ENCODE assay signal across 1 cellular context in the genomic region with DNA sequence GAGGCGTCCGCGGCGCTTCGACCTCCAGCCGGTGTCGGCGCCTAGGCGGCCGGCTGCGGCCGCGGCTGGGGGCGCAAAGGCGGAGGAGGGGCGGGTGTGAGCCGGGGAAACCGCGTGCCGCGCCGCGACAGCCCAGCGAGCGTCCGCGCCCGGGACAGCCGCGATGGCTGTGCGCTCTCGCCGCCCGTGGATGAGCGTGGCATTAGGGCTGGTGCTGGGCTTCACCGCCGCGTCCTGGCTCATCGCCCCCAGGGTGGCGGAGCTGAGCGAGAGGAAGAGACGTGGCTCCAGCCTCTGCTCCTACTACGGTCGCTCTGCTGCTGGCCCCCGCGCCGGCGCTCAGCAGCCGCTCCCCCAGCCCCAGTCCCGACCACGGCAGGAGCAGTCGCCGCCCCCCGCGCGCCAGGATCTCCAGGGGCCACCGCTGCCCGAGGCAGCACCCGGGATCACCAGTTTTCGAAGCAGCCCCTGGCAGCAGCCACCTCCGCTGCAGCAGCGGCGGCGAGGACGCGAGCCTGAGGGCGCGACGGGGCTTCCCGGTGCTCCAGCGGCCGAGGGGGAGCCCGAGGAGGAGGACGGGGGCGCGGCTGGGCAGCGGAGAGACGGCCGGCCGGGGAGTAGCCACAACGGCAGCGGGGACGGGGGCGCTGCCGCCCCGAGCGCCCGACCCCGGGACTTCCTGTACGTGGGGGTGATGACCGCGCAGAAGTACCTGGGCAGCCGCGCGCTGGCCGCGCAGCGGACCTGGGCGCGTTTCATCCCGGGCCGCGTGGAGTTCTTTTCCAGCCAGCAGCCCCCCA.
A peak's percentile ranks its signal among the peaks of the same experiment; 100 is the strongest.
TF ChIP-seq lines count a peak whose summit lies in the region.

No MANE protein-coding gene starts in this region.

TF ChIP-seq in HepG2, 621 proteins besides CTCF, POLR2A, EP300 and RAD21 (continued from another document and continues in another):
- TF ChIP-seq, protein P1, sequence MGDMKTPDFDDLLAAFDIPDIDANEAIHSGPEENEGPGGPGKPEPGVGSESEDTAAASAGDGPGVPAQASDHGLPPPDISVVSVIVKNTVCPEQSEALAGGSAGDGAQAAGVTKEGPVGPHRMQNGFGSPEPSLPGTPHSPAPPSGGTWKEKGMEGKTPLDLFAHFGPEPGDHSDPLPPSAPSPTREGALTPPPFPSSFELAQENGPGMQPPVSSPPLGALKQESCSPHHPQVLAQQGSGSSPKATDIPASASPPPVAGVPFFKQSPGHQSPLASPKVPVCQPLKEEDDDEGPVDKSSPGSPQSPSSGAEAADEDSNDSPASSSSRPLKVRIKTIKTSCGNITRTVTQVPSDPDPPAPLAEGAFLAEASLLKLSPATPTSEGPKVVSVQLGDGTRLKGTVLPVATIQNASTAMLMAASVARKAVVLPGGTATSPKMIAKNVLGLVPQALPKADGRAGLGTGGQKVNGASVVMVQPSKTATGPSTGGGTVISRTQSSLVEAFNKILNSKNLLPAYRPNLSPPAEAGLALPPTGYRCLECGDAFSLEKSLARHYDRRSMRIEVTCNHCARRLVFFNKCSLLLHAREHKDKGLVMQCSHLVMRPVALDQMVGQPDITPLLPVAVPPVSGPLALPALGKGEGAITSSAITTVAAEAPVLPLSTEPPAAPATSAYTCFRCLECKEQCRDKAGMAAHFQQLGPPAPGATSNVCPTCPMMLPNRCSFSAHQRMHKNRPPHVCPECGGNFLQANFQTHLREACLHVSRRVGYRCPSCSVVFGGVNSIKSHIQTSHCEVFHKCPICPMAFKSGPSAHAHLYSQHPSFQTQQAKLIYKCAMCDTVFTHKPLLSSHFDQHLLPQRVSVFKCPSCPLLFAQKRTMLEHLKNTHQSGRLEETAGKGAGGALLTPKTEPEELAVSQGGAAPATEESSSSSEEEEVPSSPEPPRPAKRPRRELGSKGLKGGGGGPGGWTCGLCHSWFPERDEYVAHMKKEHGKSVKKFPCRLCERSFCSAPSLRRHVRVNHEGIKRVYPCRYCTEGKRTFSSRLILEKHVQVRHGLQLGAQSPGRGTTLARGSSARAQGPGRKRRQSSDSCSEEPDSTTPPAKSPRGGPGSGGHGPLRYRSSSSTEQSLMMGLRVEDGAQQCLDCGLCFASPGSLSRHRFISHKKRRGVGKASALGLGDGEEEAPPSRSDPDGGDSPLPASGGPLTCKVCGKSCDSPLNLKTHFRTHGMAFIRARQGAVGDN (CRISPR knock-in tag; IDR thresholded peaks at IDR 0.05), result peak; percentile 52
- TF ChIP-seq TRIM22 (IDR thresholded peaks at IDR 0.05) (no peak), STAG1 (CRISPR knock-in tag; IDR thresholded peaks at IDR 0.05) (no peak), ARNT2 (CRISPR knock-in tag; IDR thresholded peaks at IDR 0.05; ENCODE audit: low read depth) (peak; percentile 45; the same call in 1 of the 2 replicates), MTF1 (CRISPR knock-in tag; IDR thresholded peaks at IDR 0.05) (no peak), KDM6A (CRISPR knock-in tag; IDR thresholded peaks at IDR 0.05; ENCODE audit: low read depth) (no peak), MIER2 (CRISPR knock-in tag; IDR thresholded peaks at IDR 0.05) (no peak), ZNF672 (CRISPR knock-in tag; IDR thresholded peaks at IDR 0.05) (no peak), ZNF609 (CRISPR knock-in tag; IDR thresholded peaks at IDR 0.05; ENCODE audit: borderline replicate concordance) (no peak), YY1 (IDR thresholded peaks at IDR 0.05; ENCODE audit: insufficient read depth, insufficient replicate concordance, low read depth, low read length) (peak; percentile 21), YEATS4 (CRISPR knock-in tag; IDR thresholded peaks at IDR 0.05; ENCODE audit: borderline replicate concordance) (peak; percentile 36; the same call in 1 of the 2 replicates), ZHX1 (CRISPR knock-in tag; IDR thresholded peaks at IDR 0.05; ENCODE audit: low read depth) (no peak), NR2C2 (CRISPR knock-in tag; IDR thresholded peaks at IDR 0.05; ENCODE audit: borderline replicate concordance) (no peak), HES4 (CRISPR knock-in tag; IDR thresholded peaks at IDR 0.05; ENCODE audit: borderline replicate concordance) (no peak), PBX2 (CRISPR knock-in tag; IDR thresholded peaks at IDR 0.05) (no peak), THAP11 (CRISPR knock-in tag; IDR thresholded peaks at IDR 0.05) (no peak), NR1H2 (CRISPR knock-in tag; IDR thresholded peaks at IDR 0.05; ENCODE audit: borderline replicate concordance, low read depth) (no peak), ZNF225 (CRISPR knock-in tag; IDR thresholded peaks at IDR 0.05) (no peak), ZNF18 (CRISPR knock-in tag; IDR thresholded peaks at IDR 0.05; ENCODE audit: insufficient replicate concordance) (no peak), KLF6 (CRISPR knock-in tag; IDR thresholded peaks at IDR 0.05) (no peak), ATF6 (CRISPR knock-in tag; conservative IDR thresholded peaks at IDR 0.05) (no peak), SP1 (IDR thresholded peaks at IDR 0.05) (no peak), SP1 (CRISPR knock-in tag; IDR thresholded peaks at IDR 0.05) (no peak), HNRNPLL (IDR thresholded peaks at IDR 0.05; ENCODE audit: low read depth, low read length, poor library complexity, severe bottlenecking) (peak; percentile 6), KLF9 (CRISPR knock-in tag; IDR thresholded peaks at IDR 0.05; ENCODE audit: low read depth) (no peak), ZNF274 (CRISPR knock-in tag; IDR thresholded peaks at IDR 0.05) (peak; percentile 46; the same call in 1 of the 2 replicates), MAX (IDR thresholded peaks at IDR 0.05) (peak; percentile 78), TBL1XR1 (IDR thresholded peaks at IDR 0.05; ENCODE audit: borderline replicate concordance, low read length, partially characterized antibody) (no peak), TOPORS (CRISPR knock-in tag; IDR thresholded peaks at IDR 0.05) (peak; percentile 28; the same call in 1 of the 2 replicates)
- TF ChIP-seq, protein P2, sequence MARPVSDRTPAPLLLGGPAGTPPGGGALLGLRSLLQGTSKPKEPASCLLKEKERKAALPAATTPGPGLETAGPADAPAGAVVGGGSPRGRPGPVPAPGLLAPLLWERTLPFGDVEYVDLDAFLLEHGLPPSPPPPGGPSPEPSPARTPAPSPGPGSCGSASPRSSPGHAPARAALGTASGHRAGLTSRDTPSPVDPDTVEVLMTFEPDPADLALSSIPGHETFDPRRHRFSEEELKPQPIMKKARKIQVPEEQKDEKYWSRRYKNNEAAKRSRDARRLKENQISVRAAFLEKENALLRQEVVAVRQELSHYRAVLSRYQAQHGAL (CRISPR knock-in tag; IDR thresholded peaks at IDR 0.05; ENCODE audit: not compliant biosample characterization), result no peak
- TF ChIP-seq, protein P3, sequence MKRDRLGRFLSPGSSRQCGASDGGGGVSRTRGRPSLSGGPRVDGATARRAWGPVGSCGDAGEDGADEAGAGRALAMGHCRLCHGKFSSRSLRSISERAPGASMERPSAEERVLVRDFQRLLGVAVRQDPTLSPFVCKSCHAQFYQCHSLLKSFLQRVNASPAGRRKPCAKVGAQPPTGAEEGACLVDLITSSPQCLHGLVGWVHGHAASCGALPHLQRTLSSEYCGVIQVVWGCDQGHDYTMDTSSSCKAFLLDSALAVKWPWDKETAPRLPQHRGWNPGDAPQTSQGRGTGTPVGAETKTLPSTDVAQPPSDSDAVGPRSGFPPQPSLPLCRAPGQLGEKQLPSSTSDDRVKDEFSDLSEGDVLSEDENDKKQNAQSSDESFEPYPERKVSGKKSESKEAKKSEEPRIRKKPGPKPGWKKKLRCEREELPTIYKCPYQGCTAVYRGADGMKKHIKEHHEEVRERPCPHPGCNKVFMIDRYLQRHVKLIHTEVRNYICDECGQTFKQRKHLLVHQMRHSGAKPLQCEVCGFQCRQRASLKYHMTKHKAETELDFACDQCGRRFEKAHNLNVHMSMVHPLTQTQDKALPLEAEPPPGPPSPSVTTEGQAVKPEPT (CRISPR knock-in tag; IDR thresholded peaks at IDR 0.05; ENCODE audit: low read depth), result no peak
